Comparison of ENCODE assay signal across 19 cellular contexts in genomic region chr3:158488670-158489069, GRCh38.
DNase-seq lines count a peak whose midpoint lies in the region; ATAC-seq, FAIRE-seq and TF ChIP-seq lines count a peak whose summit lies in the region.
"Had no signal": no experiment of that assay in that cellular context is flagged by ENCODE, and none has a peak within 500 bp of the region (broad histone marks: within the 10 kb centered on the region; RNA-seq: fewer than 3 reads in every experiment).

No MANE protein-coding gene starts in this region.

- no peak overlapping the region for H3K9ac ChIP-seq in SK-N-SH
- no peak overlapping the region for H3K9ac ChIP-seq in endothelial cell of umbilical vein (replicated peaks; ENCODE audit: extremely low read depth, insufficient read depth, low read length)
- H3K9ac ChIP-seq: KMS-11 had no signal

- no peaks in the 10 kb centered on the region for H3K36me3 ChIP-seq in SK-N-SH (replicated peaks in 1 of 2; ENCODE audit: control insufficient read depth in 1 of 2, insufficient read depth in 2 of 2, low read length in 1 of 2)
- H3K36me3 ChIP-seq in endothelial cell of umbilical vein (ENCODE audit: control insufficient read depth in 2 of 2, extremely low read depth in 1 of 2, insufficient read depth in 2 of 2, low read length in 2 of 2), result no peaks in the 10 kb centered on the region
- H3K36me3 ChIP-seq: HAP-1 had no signal

- H3K4me3 ChIP-seq in SK-N-SH (ENCODE audit: low read depth in 2 of 2, low read length in 1 of 2), result no peak overlapping the region
- H3K4me3 ChIP-seq in endothelial cell of umbilical vein (replicated peaks in 1 of 3; ENCODE audit: insufficient read depth in 1 of 3, low read depth in 1 of 3, low read length in 3 of 3), result no peak overlapping the region
- H3K4me3 ChIP-seq: HAP-1, SK-N-MC had no signal

- H3K27ac ChIP-seq in SK-N-SH (ENCODE audit: low read depth in 2 of 2, low read length in 1 of 2), result peak overlapping the region in 1 of 2 experiments; percentile 96; a peak in 2 of 4 replicates
- H3K27ac ChIP-seq in endothelial cell of umbilical vein (ENCODE audit: insufficient read depth, low read depth, low read length), result no peak overlapping the region
- H3K27ac ChIP-seq: KMS-11, SK-N-MC had no signal

- POLR2A ChIA-PET in SK-N-SH (lab: Yijun Ruan, JAX), result no interaction called here
- POLR2A ChIA-PET in endothelial cell of umbilical vein (lab: Charles Lee), result no interaction called here

- CTCF ChIA-PET in SK-N-SH (lab: Yijun Ruan, JAX) (interaction anchor here (1.0 to 3.9 kb wide), 4 partner anchors 43 to 58 kb away, joined by 3 to 13 read pairs (median 4); no protein-coding TSS in a partner anchor), endothelial cell of umbilical vein (lab: Charles Lee) (interaction anchor here (1.0 kb wide), 1 partner anchor 9 kb away, joined by 3 read pairs; no protein-coding TSS in a partner anchor)

- BruUV-seq in endothelial cell of umbilical vein (replicated peaks; lab: Mats Ljungman, UMichigan), result no TSS peak

- H3K27me3 ChIP-seq in SK-N-SH (ENCODE audit: insufficient read depth), result no peaks in the 10 kb centered on the region
- no peaks in the 10 kb centered on the region for H3K27me3 ChIP-seq in endothelial cell of umbilical vein (ENCODE audit: control insufficient read depth in 2 of 2, insufficient read depth in 2 of 2, low read length in 2 of 2)

- no peak overlapping the region for H3K4me2 ChIP-seq in SK-N-SH
- H3K4me2 ChIP-seq in endothelial cell of umbilical vein (ENCODE audit: insufficient read depth, low read length), result no peak overlapping the region
- H3K4me2 ChIP-seq: KMS-11 had no signal

- dilution Hi-C loops in endothelial cell of umbilical vein (cut with MboI; ENCODE audit: extremely low pct_ligation_motif_present, low sequenced_read_pairs), result no loop called here

- no peaks in the 10 kb centered on the region for H3F3A ChIP-seq in SK-N-SH (replicated peaks; ENCODE audit: insufficient read depth)

- FAIRE-seq in endothelial cell of umbilical vein (lab: Jason Lieb, UNC), result no peak

- H3K9me2 ChIP-seq in SK-N-SH, result no peaks in the 10 kb centered on the region

- H3K4me1 ChIP-seq in SK-N-SH (ENCODE audit: control insufficient read depth in 1 of 2, insufficient read depth in 2 of 2, low read depth in 1 of 2, low read length in 1 of 2) (peaks cover 15 to 19% of the 10 kb centered on the region in 2 experiments; a peak in 3 of 4 replicates), endothelial cell of umbilical vein (ENCODE audit: control insufficient read depth, extremely low read depth, insufficient read depth, low read length) (no peaks in the 10 kb centered on the region)
- H3K4me1 ChIP-seq: HAP-1 had no signal

- H4K20me1 ChIP-seq in SK-N-SH (ENCODE audit: insufficient read depth) (no peaks in the 10 kb centered on the region), endothelial cell of umbilical vein (replicated peaks; ENCODE audit: control insufficient read depth, extremely low read depth, insufficient read depth, low read length) (no peaks in the 10 kb centered on the region)

- H3K9me3 ChIP-seq in SK-N-SH (no peaks in the 10 kb centered on the region), endothelial cell of umbilical vein (replicated peaks; ENCODE audit: control insufficient read depth, insufficient read depth, low read length) (no peaks in the 10 kb centered on the region)
- H3K9me3 ChIP-seq: HAP-1 had no signal

- TF ChIP-seq CTCF in SK-N-SH (IDR thresholded peaks at IDR 0.05), result no peak
- no peak for TF ChIP-seq CTCF in endothelial cell of umbilical vein (IDR thresholded peaks at IDR 0.05; ENCODE audit: extremely low read depth in 1 of 2, insufficient read depth in 1 of 2, low read depth in 1 of 2, low read length in 2 of 2)

- TF ChIP-seq EP300 in SK-N-SH (IDR thresholded peaks at IDR 0.05; ENCODE audit: borderline replicate concordance in 1 of 2, low read depth in 1 of 2, low read length in 1 of 2), result peak in 1 of 2 experiments; percentile 94; a peak in 2 of 4 replicates

- 26% methylated on average over 2 of the region's 2 CpGs for WGBS in SK-N-SH (ENCODE audit: low lambda C conversion rate)

- H2AFZ ChIP-seq in SK-N-SH (ENCODE audit: low read depth) (no peak overlapping the region), endothelial cell of umbilical vein (ENCODE audit: low read depth, low read length) (no peak overlapping the region)

- intact Hi-C loops in endothelial cell of umbilical vein (cut with micrococcal nuclease), result no loop called here
- intact Hi-C loops in Right ventricle myocardium superior (cut with DNase I), result no loop called here

- no peak for ATAC-seq in Right ventricle myocardium superior (ENCODE audit: poor library complexity)
- ATAC-seq: PC-3 had no signal

- no peak for TF ChIP-seq RAD21 in SK-N-SH (IDR thresholded peaks at IDR 0.05; ENCODE audit: low read length)

- DNase-seq in NCI-H2196 (lab: John Stamatoyannopoulos, UW; ENCODE audit: unreplicated experiment) (peak; percentile 43), NCI-H2196 treated with DMSO at 0.1 percent for 48 hours (lab: John Stamatoyannopoulos, UW; ENCODE audit: unreplicated experiment) (no peak), SK-N-SH (peak; percentile 40), endothelial cell of umbilical vein (ENCODE audit: low read depth, low spot score) (peak; percentile 27), renal cortical epithelial cell (ENCODE audit: low read depth) (peak; percentile 27), Right ventricle myocardium superior (no peak), NCI-H526 treated with DMSO at 0.1 percent for 48 hours (lab: John Stamatoyannopoulos, UW) (no peak), NCI-H2227 (lab: John Stamatoyannopoulos, UW; ENCODE audit: unreplicated experiment) (no peak)
- DNase-seq: 8988T, C1 segment of cervical spinal cord, DMS153, NCI-H1105 treated with DMSO at 0.1 percent for 48 hours, NCI-H187 treated with DMSO at 0.1 percent for 48 hours, NCI-H345, NCI-H748 treated with DMSO at 0.1 percent for 48 hours, PC-3 had no signal

- no peak for TF ChIP-seq POLR2A in endothelial cell of umbilical vein (IDR thresholded peaks at IDR 0.05; ENCODE audit: low read depth, low read length)

- H3K79me2 ChIP-seq in SK-N-SH (ENCODE audit: insufficient read depth) (no peaks in the 10 kb centered on the region), endothelial cell of umbilical vein (ENCODE audit: control insufficient read depth, insufficient read depth, low read length) (no peaks in the 10 kb centered on the region)

- H3K9me1 ChIP-seq in endothelial cell of umbilical vein (replicated peaks; ENCODE audit: control insufficient read depth, extremely low read depth, insufficient read depth, low read length), result no peaks in the 10 kb centered on the region

TF ChIP-seq in SK-N-SH, 30 proteins besides CTCF, POLR2A, EP300 and RAD21 (continues in another document):
- no peak for TF ChIP-seq USF2 (IDR thresholded peaks at IDR 0.05; ENCODE audit: borderline replicate concordance, low read depth, low read length)
- no peak; the same call in 1 of the 2 replicates for TF ChIP-seq POLR2AphosphoS5 (IDR thresholded peaks at IDR 0.05; ENCODE audit: low read depth, low read length)
- no peak for TF ChIP-seq FOSL2 (IDR thresholded peaks at IDR 0.05; ENCODE audit: borderline replicate concordance, low read depth)
- no peak for TF ChIP-seq IRF3 (IDR thresholded peaks at IDR 0.05; ENCODE audit: low read depth, low read length)
- TF ChIP-seq GABPA (IDR thresholded peaks at IDR 0.05; ENCODE audit: low read depth), result no peak

TF ChIP-seq in endothelial cell of umbilical vein, 7 proteins besides CTCF, POLR2A, EP300 and RAD21:
- TF ChIP-seq FOS (IDR thresholded peaks at IDR 0.05; ENCODE audit: borderline replicate concordance, insufficient read depth, low read length) (no peak), JUN (IDR thresholded peaks at IDR 0.05; ENCODE audit: borderline replicate concordance, insufficient read depth, insufficient read length, low read depth) (no peak), POLR2AphosphoS5 (IDR thresholded peaks at IDR 0.05; ENCODE audit: insufficient read depth, low read depth, low read length) (no peak), MAX (IDR thresholded peaks at IDR 0.05; ENCODE audit: insufficient read depth, insufficient read length) (no peak), GATA2 (IDR thresholded peaks at IDR 0.05; ENCODE audit: insufficient read depth, insufficient read length, low read depth, low read length) (no peak), MYC (IDR thresholded peaks at IDR 0.05; ENCODE audit: low read depth, low read length) (no peak), EZH2 (IDR thresholded peaks at IDR 0.05; ENCODE audit: borderline replicate concordance, low read depth, low read length, severe bottlenecking) (no peak)
TF ChIP-seq in endothelial cell of umbilical vein: peak in this region for 0.

Comparison
In these comparisons a context has a peak if more than half of its experiments do, and no peak if none do; other contexts are left out.
1. DNase-seq: peak in NCI-H2196 (single experiment), SK-N-SH (single experiment), endothelial cell of umbilical vein (single experiment) and renal cortical epithelial cell (single experiment); none in NCI-H2196 treated with DMSO at 0.1 percent for 48 hours (single experiment), Right ventricle myocardium superior (single experiment), NCI-H526 treated with DMSO at 0.1 percent for 48 hours (single experiment) and NCI-H2227 (single experiment).